ENCODE assay signal across 20 cellular contexts in genomic region chr1:232404981-232405380, GRCh38.
DNase-seq lines count a peak whose midpoint lies in the region; ATAC-seq and TF ChIP-seq lines count a peak whose summit lies in the region.
"Had no signal": no experiment of that assay in that cellular context is flagged by ENCODE, and none has a peak within 500 bp of the region (broad histone marks: within the 10 kb centered on the region; RNA-seq: fewer than 3 reads in every experiment).

No MANE protein-coding gene starts in this region.

- H3K4me1 ChIP-seq in smooth muscle cell (ENCODE audit: low read depth) = no peaks in the 10 kb centered on the region
- no peaks in the 10 kb centered on the region for H3K4me1 ChIP-seq in PC-3 (ENCODE audit: insufficient read depth, low read length)

- H3K27me3 ChIP-seq in smooth muscle cell (ENCODE audit: low read depth) (no peaks in the 10 kb centered on the region), PC-3 (ENCODE audit: low read length) (no peaks in the 10 kb centered on the region)

- H3K79me2 ChIP-seq in smooth muscle cell (ENCODE audit: low read depth) (peaks cover 5% of the 10 kb centered on the region), PC-3 (ENCODE audit: low read length) (no peaks in the 10 kb centered on the region)

- H3K36me3 ChIP-seq in smooth muscle cell (ENCODE audit: low read depth) (peaks cover 18% of the 10 kb centered on the region), PC-3 (ENCODE audit: low read depth, low read length) (peaks cover 6% of the 10 kb centered on the region)

- H3K9ac ChIP-seq in smooth muscle cell (ENCODE audit: low read depth) = no peak overlapping the region
- H3K9ac ChIP-seq in PC-3 (ENCODE audit: low read length) = no peak overlapping the region

- no TSS peak for BruUV-seq in PC-3 (replicated peaks; lab: Mats Ljungman, UMichigan)

- intact Hi-C loops in PC-3 (cut with micrococcal nuclease) = no loop called here

- DNase-seq in NCI-H748 (lab: John Stamatoyannopoulos, UW; ENCODE audit: unreplicated experiment) = peak; percentile 9
- DNase-seq in NCI-H748 treated with DMSO at 0.1 percent for 48 hours (lab: John Stamatoyannopoulos, UW) = no peak
- peak; percentile 59 for DNase-seq in NCI-H2029 treated with DMSO at 0.1 percent for 48 hours (lab: John Stamatoyannopoulos, UW)
- peak; percentile 9 for DNase-seq in ecto neural progenitor cell (ENCODE audit: low spot score)
- no peak for DNase-seq in smooth muscle cell (lab: John Stamatoyannopoulos, UW; ENCODE audit: unreplicated experiment)
- no peak for DNase-seq in mucosa of gallbladder (ENCODE audit: low spot score)
- no peak for DNase-seq in PC-3
- no peak for DNase-seq in NOMO-1 treated with DMSO at 0.1 percent for 48 hours (lab: John Stamatoyannopoulos, UW; ENCODE audit: unreplicated experiment)
- DNase-seq: C1 segment of cervical spinal cord; CD8-positive, alpha-beta T cell; DMS153; Kasumi-1; NCI-H1417 treated with DMSO at 0.1 percent for 48 hours; NCI-H187 treated with DMSO at 0.1 percent for 48 hours; NCI-H2227 treated with DMSO at 0.1 percent for 48 hours; NCI-H510A; PC-9; T-cell had no signal

- CTCF ChIA-PET in PC-3 (lab: Charles Lee) = no interaction called here

- H3K9me2 ChIP-seq in PC-3 (replicated peaks; ENCODE audit: low read length) = no peaks in the 10 kb centered on the region

- no peak overlapping the region for H3K4me3 ChIP-seq in smooth muscle cell
- no peak overlapping the region for H3K4me3 ChIP-seq in PC-3 (ENCODE audit: low read length)
- H3K4me3 ChIP-seq: PC-9 had no signal

- POLR2A ChIA-PET in PC-3 (lab: Charles Lee; ENCODE audit: unreplicated experiment) = interaction anchor here (0.6 kb wide), 1 partner anchor 101 kb away, joined by 3 read pairs; no protein-coding TSS in a partner anchor

- H3K9me3 ChIP-seq in smooth muscle cell (replicated peaks; ENCODE audit: low read depth) (no peaks in the 10 kb centered on the region), PC-3 (ENCODE audit: low read length) (peaks cover 7% of the 10 kb centered on the region; the same call in 1 of the 2 replicates)

- no peak for ATAC-seq in PC-3
- ATAC-seq: CD8-positive, alpha-beta T cell; T-cell had no signal

- H3K4me2 ChIP-seq in smooth muscle cell = peak overlapping the region; percentile 5
- H3K4me2 ChIP-seq in PC-3 (ENCODE audit: low read length) = no peak overlapping the region
- H3K4me2 ChIP-seq: PC-9 had no signal

- H3K27ac ChIP-seq in smooth muscle cell (ENCODE audit: low read depth) (no peak overlapping the region), PC-3 (ENCODE audit: low read length) (no peak overlapping the region)
- H3K27ac ChIP-seq: 22Rv1, PC-9, RWPE1 had no signal

- H2AFZ ChIP-seq in smooth muscle cell (ENCODE audit: low read depth) (no peak overlapping the region), PC-3 (ENCODE audit: low read length) (no peak overlapping the region)
- H2AFZ ChIP-seq: PC-9 had no signal

- H3F3A ChIP-seq in smooth muscle cell (ENCODE audit: low read depth) (no peaks in the 10 kb centered on the region), PC-3 (ENCODE audit: low read length, unreplicated experiment) (no peaks in the 10 kb centered on the region)

- H4K20me1 ChIP-seq in smooth muscle cell (ENCODE audit: low read depth) (peaks cover 15% of the 10 kb centered on the region), PC-3 (ENCODE audit: low read length) (no peaks in the 10 kb centered on the region)

- TF ChIP-seq CTCF in smooth muscle cell (IDR thresholded peaks at IDR 0.05; ENCODE audit: borderline replicate concordance, insufficient read depth, poor library complexity, severe bottlenecking) (no peak), PC-3 (conservative IDR thresholded peaks at IDR 0.05; ENCODE audit: low read depth, low read length) (no peak)

- 92% methylated on average over 3 of the region's 3 CpGs for whole genome bisulfite sequencing in smooth muscle cell (ENCODE audit: low lambda C conversion rate)

Comparison
In these comparisons a context has a peak if more than half of its experiments do, and no peak if none do; other contexts are left out.
1. DNase-seq: peak in NCI-H748 (single experiment), NCI-H2029 treated with DMSO at 0.1 percent for 48 hours (single experiment) and ecto neural progenitor cell (single experiment); none in NCI-H748 treated with DMSO at 0.1 percent for 48 hours (single experiment), smooth muscle cell (single experiment), mucosa of gallbladder (single experiment), PC-3 (single experiment) and NOMO-1 treated with DMSO at 0.1 percent for 48 hours (single experiment).